16 cellular contexts compared by ENCODE assay signal in the genomic region with DNA sequence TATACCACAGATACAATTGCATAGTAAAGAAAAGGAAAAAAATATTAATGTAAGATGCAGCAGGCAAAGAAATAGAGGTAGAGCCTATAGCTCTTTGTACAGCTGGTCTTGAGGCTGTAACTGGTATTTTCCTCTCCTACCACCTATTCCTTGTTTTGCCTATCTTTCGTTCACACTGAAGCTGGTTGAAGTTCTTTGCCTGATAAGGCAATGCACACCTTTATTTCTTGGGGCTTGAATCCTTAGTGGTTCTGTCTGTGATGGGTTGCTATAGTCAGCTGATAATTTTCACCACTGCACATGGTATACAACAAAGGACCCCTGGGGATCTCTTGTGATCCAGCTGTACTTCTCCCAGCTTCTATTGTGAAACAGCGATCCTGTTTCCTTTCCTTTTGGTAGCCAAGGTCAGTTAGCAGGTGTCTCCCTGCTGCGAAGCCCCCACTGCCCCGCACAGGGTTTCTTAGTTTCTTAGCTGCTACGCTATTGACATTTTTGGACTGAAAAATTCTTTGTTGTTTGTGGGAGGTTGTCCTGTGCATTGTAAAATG. TPM values are rescaled to one million over a fixed set of nuclear protein-coding genes. Genes with fewer than 3 reads are reported as not detected.
DNase-seq lines count a peak whose midpoint lies in the region; ATAC-seq and TF ChIP-seq lines count a peak whose summit lies in the region.
"Had no signal": no experiment of that assay in that cellular context is flagged by ENCODE, and none has a peak within 500 bp of the region (broad histone marks: within the 10 kb centered on the region; RNA-seq: fewer than 3 reads in every experiment).

No MANE protein-coding gene starts in this region.

- H3K4me1 Mint-ChIP-seq in naive thymus-derived CD4-positive, alpha-beta T cell: peaks cover 0 to 3% (median 0%) of the 10 kb centered on the region in 7 donors
- H3K4me1 Mint-ChIP-seq in activated T-cell treated with anti-CD3 and anti-CD28 coated beads, Interleukin-2, amount 50 U/mL, for 4 hours (ENCODE audit: low read depth): no peaks in the 10 kb centered on the region

- H3K4me3 Mint-ChIP-seq in naive thymus-derived CD4-positive, alpha-beta T cell: no peak overlapping the region
- H3K4me3 Mint-ChIP-seq in activated T-cell treated with anti-CD3 and anti-CD28 coated beads, Interleukin-2, amount 50 U/mL, for 4 hours: no peak overlapping the region
- H3K4me3 Mint-ChIP-seq: CD14-positive monocyte; T-helper 2 cell treated with Interferon-gamma antibody and Interleukin-4, amounts not matched to agents 5 μg/mL and 100 μg/mL, for 36 hours had no signal

- no peak for TF ChIP-seq CTCF in choroid plexus epithelial cell (conservative IDR thresholded peaks at IDR 0.05; ENCODE audit: low read depth, low read length)

- no peak for ATAC-seq in naive thymus-derived CD4-positive, alpha-beta T cell
- ATAC-seq in activated T-cell treated with anti-CD3 and anti-CD28 coated beads, Interleukin-2, amount 50 U/mL, for 4 hours: no peak
- ATAC-seq: HCT116, Right ventricle myocardium inferior had no signal

- H4K20me1 ChIP-seq in BLaER1: no peaks in the 10 kb centered on the region

- intact Hi-C loops in naive thymus-derived CD4-positive, alpha-beta T cell (cut with micrococcal nuclease): no loop called here

- no peak overlapping the region for H3K27ac ChIP-seq in BLaER1
- no peak overlapping the region for H3K27ac ChIP-seq in naive thymus-derived CD4-positive, alpha-beta T cell (ENCODE audit: low read depth, low read length)
- H3K27ac ChIP-seq: HL-60, Peyer's patch had no signal

- H3K9me3 ChIP-seq in BLaER1: no peaks in the 10 kb centered on the region
- H3K9me3 ChIP-seq in naive thymus-derived CD4-positive, alpha-beta T cell (ENCODE audit: control insufficient read depth in 2 of 3, low read length in 3 of 3): no peaks in the 10 kb centered on the region
- H3K9me3 ChIP-seq: A549, Peyer's patch had no signal

- H3K4me1 ChIP-seq in BLaER1: peaks cover 25% of the 10 kb centered on the region
- H3K4me1 ChIP-seq in naive thymus-derived CD4-positive, alpha-beta T cell (ENCODE audit: control insufficient read depth in 2 of 2, insufficient read depth in 2 of 2, low read length in 2 of 2): no peaks in the 10 kb centered on the region
- H3K4me1 ChIP-seq: A549, Peyer's patch had no signal

- peaks cover 0 to 4% (median 0%) of the 10 kb centered on the region in 5 donors for H3K36me3 Mint-ChIP-seq in naive thymus-derived CD4-positive, alpha-beta T cell
- H3K36me3 Mint-ChIP-seq in activated T-cell treated with anti-CD3 and anti-CD28 coated beads, Interleukin-2, amount 50 U/mL, for 4 hours (ENCODE audit: insufficient read depth): no peaks in the 10 kb centered on the region

- H3K27me3 Mint-ChIP-seq in naive thymus-derived CD4-positive, alpha-beta T cell: peaks cover 10 to 30% (median 16%) of the 10 kb centered on the region in 5 donors
- H3K27me3 Mint-ChIP-seq in activated T-cell treated with anti-CD3 and anti-CD28 coated beads, Interleukin-2, amount 50 U/mL, for 4 hours (ENCODE audit: low read depth): peaks cover 3% of the 10 kb centered on the region

- no peaks in the 10 kb centered on the region for H3K36me3 ChIP-seq in BLaER1
- H3K36me3 ChIP-seq in naive thymus-derived CD4-positive, alpha-beta T cell (ENCODE audit: control insufficient read depth in 2 of 3, insufficient read depth in 3 of 3, low read length in 3 of 3): no peaks in the 10 kb centered on the region
- H3K36me3 ChIP-seq: Peyer's patch had no signal

- no peak overlapping the region for H3K9ac ChIP-seq in BLaER1

- no peak overlapping the region for H3K4me3 ChIP-seq in BLaER1
- no peak overlapping the region for H3K4me3 ChIP-seq in choroid plexus epithelial cell (ENCODE audit: low read depth, low read length)
- no peak overlapping the region for H3K4me3 ChIP-seq in naive thymus-derived CD4-positive, alpha-beta T cell (ENCODE audit: low read length)
- H3K4me3 ChIP-seq: A549, Peyer's patch had no signal

- CTCF ChIA-PET in naive thymus-derived CD4-positive, alpha-beta T cell (lab: Charles Lee): no interaction called here

- no peaks in the 10 kb centered on the region for H3K9me3 Mint-ChIP-seq in naive thymus-derived CD4-positive, alpha-beta T cell
- H3K9me3 Mint-ChIP-seq in activated T-cell treated with anti-CD3 and anti-CD28 coated beads, Interleukin-2, amount 50 U/mL, for 4 hours: no peaks in the 10 kb centered on the region
- H3K9me3 Mint-ChIP-seq: T-helper 2 cell treated with Interferon-gamma antibody and Interleukin-4, amounts not matched to agents 5 μg/mL and 100 μg/mL, for 36 hours had no signal

- no peaks in the 10 kb centered on the region for H3K27me3 ChIP-seq in BLaER1
- H3K27me3 ChIP-seq in naive thymus-derived CD4-positive, alpha-beta T cell (ENCODE audit: control insufficient read depth in 2 of 2, insufficient read depth in 2 of 2, low read length in 2 of 2): no peaks in the 10 kb centered on the region
- H3K27me3 ChIP-seq: Peyer's patch had no signal

- H3K4me2 ChIP-seq in BLaER1: peak overlapping the region; percentile 21
- H3K4me2 ChIP-seq: A549 had no signal

- POLR2A ChIA-PET in naive thymus-derived CD4-positive, alpha-beta T cell (lab: Charles Lee): interaction anchor here (1.2 kb wide), 1 partner anchor 10 kb away, joined by 5 read pairs; no protein-coding TSS in a partner anchor

- no peak overlapping the region for H3K27ac Mint-ChIP-seq in naive thymus-derived CD4-positive, alpha-beta T cell
- H3K27ac Mint-ChIP-seq: T-helper 2 cell treated with Interferon-gamma antibody and Interleukin-4, amounts not matched to agents 5 μg/mL and 100 μg/mL, for 36 hours had no signal

- DNase-seq in NCI-H1092 (lab: John Stamatoyannopoulos, UW) (peak; percentile 18), NCI-H345 treated with DMSO at 0.1 percent for 48 hours (lab: John Stamatoyannopoulos, UW; ENCODE audit: unreplicated experiment) (peak; percentile 54), choroid plexus epithelial cell (ENCODE audit: low read depth) (peak; percentile 28), ureter (ENCODE audit: low spot score) (no peak)
- no peak for DNase-seq in naive thymus-derived CD4-positive, alpha-beta T cell
- DNase-seq in activated T-cell treated with anti-CD3 and anti-CD28 coated beads, Interleukin-2, amount 50 U/mL, for 4 hours: no peak
- DNase-seq: NCI-H1436 treated with DMSO at 0.1 percent for 48 hours, NCI-H82, Peyer's patch had no signal

RNA-seq across cellular contexts. Expression of gene TSNAX, which starts 9.9 kb away (rescaled TPM):
- total RNA-seq in naive thymus-derived CD4-positive, alpha-beta T cell: 10 to 100 TPM; 33.7 to 49.7 (median 34.3) TPM
- 10 to 100 TPM; 93.1 to 97.1 TPM for polyA plus RNA-seq in naive thymus-derived CD4-positive, alpha-beta T cell
- 44.6 TPM for total RNA-seq in ureter
- 10 to 100 TPM; 40.6 to 43.3 (median 43.1) TPM for total RNA-seq in activated T-cell treated with anti-CD3 and anti-CD28 coated beads, Interleukin-2, amount 50 U/mL, for 4 hours

Comparison
In these comparisons a context has a peak if more than half of its experiments do, and no peak if none do; other contexts are left out.
1. DNase-seq: peak in NCI-H1092 (single experiment), NCI-H345 treated with DMSO at 0.1 percent for 48 hours (single experiment) and choroid plexus epithelial cell (single experiment); none in naive thymus-derived CD4-positive, alpha-beta T cell (0 of 9), ureter (single experiment) and activated T-cell treated with anti-CD3 and anti-CD28 coated beads, Interleukin-2, amount 50 U/mL, for 4 hours (single experiment).